24 cellular contexts compared by ENCODE assay signal in the genomic region with DNA sequence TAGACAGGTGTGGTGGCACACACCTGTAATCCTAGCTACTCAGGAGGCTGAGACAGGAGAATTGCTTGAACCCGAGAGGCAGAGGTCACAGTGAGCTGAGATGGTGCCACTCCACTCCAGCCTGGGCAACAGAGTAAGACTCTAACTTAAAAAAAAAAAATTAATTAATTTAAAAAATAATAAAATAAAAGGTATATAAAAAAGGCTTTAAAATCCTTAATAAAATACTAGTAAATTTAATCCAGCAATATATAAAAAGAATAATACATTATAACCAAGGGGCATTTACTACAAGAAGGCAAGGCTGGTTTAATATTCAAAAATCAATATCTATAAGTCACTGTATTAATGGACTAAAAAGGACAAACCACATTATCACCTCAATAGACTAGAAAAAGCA.
"Had no signal": no experiment of that assay in that cellular context is flagged by ENCODE, and none has a peak within 500 bp of the region (broad histone marks: within the 10 kb centered on the region; RNA-seq: fewer than 3 reads in every experiment).

No MANE protein-coding gene starts in this region.

- H3K4me3 Mint-ChIP-seq: activated CD8-positive, alpha-beta T cell treated with anti-CD3 and anti-CD28 coated beads for 36 hours; activated naive CD8-positive, alpha-beta T cell; activated T-cell treated with anti-CD3 and anti-CD28 coated beads, Interleukin-2, amount 50 U/mL, for 4 hours; activated T-helper 17 cell treated with anti-CD3 and anti-CD28 coated beads, Interleukin-2, amount 50 U/mL, for 72 hours had no signal

- H3K27me3 ChIP-seq: body of pancreas, colonic mucosa, heart left ventricle had no signal

- H3K9me3 Mint-ChIP-seq: activated T-helper 17 cell treated with anti-CD3 and anti-CD28 coated beads, Interleukin-2, amount 50 U/mL, for 72 hours had no signal

- H3K4me1 Mint-ChIP-seq: activated T-helper 17 cell treated with anti-CD3 and anti-CD28 coated beads, Interleukin-2, amount 50 U/mL, for 72 hours had no signal

- FAIRE-seq: endometrium, frontal cortex had no signal

- H3K27me3 Mint-ChIP-seq: activated CD8-positive, alpha-beta T cell treated with anti-CD3 and anti-CD28 coated beads for 36 hours; activated naive CD8-positive, alpha-beta T cell; activated T-helper 17 cell treated with anti-CD3 and anti-CD28 coated beads, Interleukin-2, amount 50 U/mL, for 72 hours had no signal

- DNase-seq: activated CD4-positive, alpha-beta T cell treated with anti-CD3 and anti-CD28 coated beads for 48 hours; activated CD4-positive, alpha-beta T cell treated with anti-CD3 and anti-CD28 coated beads, Interleukin-2, amount 50 U/mL, for 1 hour; activated CD4-positive, alpha-beta T cell treated with anti-CD3 and anti-CD28 coated beads, Interleukin-2, amount 50 U/mL, for 48 hours; activated CD8-positive, alpha-beta memory T cell treated with anti-CD3 and anti-CD28 coated beads for 24 hours; activated CD8-positive, alpha-beta T cell treated with anti-CD3 and anti-CD28 coated beads for 36 hours; activated effector memory CD4-positive, alpha-beta T cell treated with Interleukin-2 at 50 U/mL for 16 hours; activated gamma-delta T cell treated with Interleukin-2 at 50 U/mL for 16 hours; activated naive CD4-positive, alpha-beta T cell treated with anti-CD3 and anti-CD28 coated beads, Interleukin-2, amount 50 U/mL, for 16 hours; activated naive CD4-positive, alpha-beta T cell treated with Interleukin-2 at 50 U/mL for 16 hours; activated T-cell treated with anti-CD3 and anti-CD28 coated beads, Interleukin-2, amount 50 U/mL, for 4 hours; amniotic stem cell; anterior cingulate cortex; body of pancreas; caudate nucleus; colonic mucosa; effector CD8-positive, alpha-beta T cell; foreskin fibroblast; heart left ventricle; T-helper 2 cell had no signal

- H3K36me3 ChIP-seq: colonic mucosa had no signal

- H3K27ac ChIP-seq: body of pancreas, colonic mucosa, heart left ventricle had no signal

- H3K9me3 ChIP-seq: body of pancreas, colonic mucosa had no signal

- H3K4me1 ChIP-seq: colonic mucosa had no signal

- ATAC-seq: activated CD8-positive, alpha-beta T cell treated with anti-CD3 and anti-CD28 coated beads for 36 hours; activated T-cell treated with anti-CD3 and anti-CD28 coated beads, Interleukin-2, amount 50 U/mL, for 4 hours; activated T-helper 17 cell treated with anti-CD3 and anti-CD28 coated beads, Interleukin-2, amount 50 U/mL, for 72 hours; body of pancreas; esophagus mucosa; heart left ventricle had no signal

- H3K27ac Mint-ChIP-seq: activated CD8-positive, alpha-beta T cell treated with anti-CD3 and anti-CD28 coated beads for 36 hours; activated naive CD8-positive, alpha-beta T cell; activated T-helper 17 cell treated with anti-CD3 and anti-CD28 coated beads, Interleukin-2, amount 50 U/mL, for 72 hours had no signal

- H3K4me3 ChIP-seq: body of pancreas, colonic mucosa, heart left ventricle had no signal
